ENCODE assay signal across 8 cellular contexts in genomic region chr16:19717319-19717718, GRCh38. TPM values are rescaled to one million over a fixed set of nuclear protein-coding genes. Genes with fewer than 3 reads are reported as not detected.
DNase-seq lines count a peak whose midpoint lies in the region; ATAC-seq and TF ChIP-seq lines count a peak whose summit lies in the region.

No MANE protein-coding gene starts in this region.

- H3K36me3 Mint-ChIP-seq in activated CD4-positive, alpha-beta T cell treated with anti-CD3 and anti-CD28 coated beads, Interleukin-2, amount 10 ng/mL, durations not matched to agents 24 days and 14 days (ENCODE audit: low read depth), result peaks cover 22% of the 10 kb centered on the region
- peaks cover 15 to 20% of the 10 kb centered on the region in 2 donors for H3K36me3 Mint-ChIP-seq in activated naive CD4-positive, alpha-beta T cell treated with anti-CD3 and anti-CD28 coated beads, Interleukin-2, amount 50 U/mL, for 72 hours

- WGBS in testis, 2 donors, result 0% methylated on average over 10 of the region's 10 CpGs

- H3K9me3 Mint-ChIP-seq in activated CD4-positive, alpha-beta T cell treated with anti-CD3 and anti-CD28 coated beads, Interleukin-2, amount 10 ng/mL, durations not matched to agents 24 days and 14 days, result no peaks in the 10 kb centered on the region
- H3K9me3 Mint-ChIP-seq in activated naive CD4-positive, alpha-beta T cell treated with anti-CD3 and anti-CD28 coated beads, Interleukin-2, amount 50 U/mL, for 72 hours, result no peaks in the 10 kb centered on the region

- H3K9me3 ChIP-seq in testis, result no peaks in the 10 kb centered on the region

- DNase-seq in activated CD4-positive, alpha-beta T cell treated with anti-CD3 and anti-CD28 coated beads, Interleukin-2, amount 10 ng/mL, durations not matched to agents 24 days and 14 days, result peak; percentile 65
- DNase-seq in activated CD4-positive, alpha-beta T cell treated with anti-CD3 and anti-CD28 coated beads, Interleukin-2, amount 50 U/mL, for 1 hour, result no peak
- no peak for DNase-seq in activated naive CD4-positive, alpha-beta T cell treated with anti-CD3 and anti-CD28 coated beads, Interleukin-2, amount 50 U/mL, for 72 hours (ENCODE audit: low spot score in 2 of 2)
- DNase-seq in iris pigment epithelial cell (ENCODE audit: low read depth) (peak; percentile 34), testis (no peak), dedifferentiated amniotic fluid mesenchymal stem cell (ENCODE audit: extremely low spot score) (no peak), foreskin melanocyte (no peak)
- no peak for DNase-seq in stimulated activated CD8-positive, alpha-beta memory T cell treated with anti-CD3 and anti-CD28 coated beads, Interleukin-4, amount 100 ng/mL, for 48 hours

- peak overlapping the region; percentile 96 for H3K4me3 Mint-ChIP-seq in activated CD4-positive, alpha-beta T cell treated with anti-CD3 and anti-CD28 coated beads, Interleukin-2, amount 10 ng/mL, durations not matched to agents 24 days and 14 days

- no peak for ATAC-seq in activated naive CD4-positive, alpha-beta T cell treated with anti-CD3 and anti-CD28 coated beads, Interleukin-2, amount 50 U/mL, for 72 hours

- H3K27ac ChIP-seq in testis, result peak overlapping the region; percentile 78 to 82

- H3K4me1 ChIP-seq in testis, result peaks cover 17% of the 10 kb centered on the region

- H3K27me3 ChIP-seq in testis, result no peaks in the 10 kb centered on the region

- H3K27me3 Mint-ChIP-seq in activated CD4-positive, alpha-beta T cell treated with anti-CD3 and anti-CD28 coated beads, Interleukin-2, amount 10 ng/mL, durations not matched to agents 24 days and 14 days, result no peaks in the 10 kb centered on the region

- no peak for TF ChIP-seq POLR2A in testis (IDR thresholded peaks at IDR 0.05)

- no peaks in the 10 kb centered on the region for H3K36me3 ChIP-seq in testis (ENCODE audit: low read depth, missing control alignments)

- no peak for TF ChIP-seq CTCF in testis (IDR thresholded peaks at IDR 0.05)

- peaks cover 18% of the 10 kb centered on the region for H3K4me1 Mint-ChIP-seq in activated CD4-positive, alpha-beta T cell treated with anti-CD3 and anti-CD28 coated beads, Interleukin-2, amount 10 ng/mL, durations not matched to agents 24 days and 14 days

- H3K4me3 ChIP-seq in testis, result peak overlapping the region; percentile 91 to 97

- intact Hi-C loops in activated CD4-positive, alpha-beta T cell treated with anti-CD3 and anti-CD28 coated beads, Interleukin-2, amount 10 ng/mL, durations not matched to agents 24 days and 14 days (cut with micrococcal nuclease), result loop anchor here (10.0 kb wide), 1 partner anchor 133 kb away; no protein-coding TSS in a partner anchor
- intact Hi-C loops in testis (cut with DNase I; ENCODE audit: low total_unique reads), result no loop called here

- H3K27ac Mint-ChIP-seq in activated CD4-positive, alpha-beta T cell treated with anti-CD3 and anti-CD28 coated beads, Interleukin-2, amount 10 ng/mL, durations not matched to agents 24 days and 14 days, result peak overlapping the region; percentile 89
- peak overlapping the region; percentile 90 to 96 for H3K27ac Mint-ChIP-seq in activated naive CD4-positive, alpha-beta T cell treated with anti-CD3 and anti-CD28 coated beads, Interleukin-2, amount 50 U/mL, for 72 hours

RNA-seq across cellular contexts. Expression of gene KNOP1, which starts 0.7 kb away (rescaled TPM):
- 36.9 and 37.0 TPM in 2 replicates for total RNA-seq in activated CD4-positive, alpha-beta T cell treated with anti-CD3 and anti-CD28 coated beads, Interleukin-2, amount 10 ng/mL, durations not matched to agents 24 days and 14 days
- 10 to 100 TPM; 18.7 to 23.6 TPM for total RNA-seq in activated naive CD4-positive, alpha-beta T cell treated with anti-CD3 and anti-CD28 coated beads, Interleukin-2, amount 50 U/mL, for 72 hours
- total RNA-seq in testis, result 10 to 100 TPM; 25.3 to 26.8 TPM
- polyA plus RNA-seq in testis (ENCODE audit: insufficient read depth, low read depth, low replicate concordance), result 22.4 TPM

RNA-seq across cellular contexts. Expression of gene IQCK, which starts 0.8 kb away (rescaled TPM):
- total RNA-seq in activated CD4-positive, alpha-beta T cell treated with anti-CD3 and anti-CD28 coated beads, Interleukin-2, amount 10 ng/mL, durations not matched to agents 24 days and 14 days, result 1.0 and 2.0 TPM in 2 replicates
- 1 to 10 TPM; 2.3 TPM for total RNA-seq in activated naive CD4-positive, alpha-beta T cell treated with anti-CD3 and anti-CD28 coated beads, Interleukin-2, amount 50 U/mL, for 72 hours
- 10 to 100 TPM; 77.8 to 91.3 TPM for total RNA-seq in testis
- 102 TPM for polyA plus RNA-seq in testis (ENCODE audit: insufficient read depth, low read depth, low replicate concordance)

Comparison
In these comparisons a context has a peak if more than half of its experiments do, and no peak if none do; other contexts are left out.
1. DNase-seq: peak in activated CD4-positive, alpha-beta T cell treated with anti-CD3 and anti-CD28 coated beads, Interleukin-2, amount 10 ng/mL, durations not matched to agents 24 days and 14 days (single experiment) and iris pigment epithelial cell (single experiment); none in activated CD4-positive, alpha-beta T cell treated with anti-CD3 and anti-CD28 coated beads, Interleukin-2, amount 50 U/mL, for 1 hour (single experiment), activated naive CD4-positive, alpha-beta T cell treated with anti-CD3 and anti-CD28 coated beads, Interleukin-2, amount 50 U/mL, for 72 hours (0 of 2), testis (single experiment), dedifferentiated amniotic fluid mesenchymal stem cell (single experiment), foreskin melanocyte (single experiment) and stimulated activated CD8-positive, alpha-beta memory T cell treated with anti-CD3 and anti-CD28 coated beads, Interleukin-4, amount 100 ng/mL, for 48 hours (single experiment).
2. RNA of gene IQCK, which starts 0.8 kb away (total RNA-seq): 77.8 to 91.3 TPM in testis; 2.3 TPM in activated naive CD4-positive, alpha-beta T cell treated with anti-CD3 and anti-CD28 coated beads, Interleukin-2, amount 50 U/mL, for 72 hours and 1.0 to 2.0 TPM in activated CD4-positive, alpha-beta T cell treated with anti-CD3 and anti-CD28 coated beads, Interleukin-2, amount 10 ng/mL, durations not matched to agents 24 days and 14 days; every median in the first group is over 10 times any median in the second.